8 cellular contexts compared by ENCODE assay signal in genomic region chr1:110106013-110106941, GRCh38. TPM values are rescaled to one million over a fixed set of nuclear protein-coding genes. Genes with fewer than 3 reads are reported as not detected.
DNase-seq lines count a peak whose midpoint lies in the region; ATAC-seq and TF ChIP-seq lines count a peak whose summit lies in the region.

No MANE protein-coding gene starts in this region.

- TF ChIP-seq CTCF in HCT116 (IDR thresholded peaks at IDR 0.05 in 2 of 3, conservative IDR thresholded peaks at IDR 0.05 in 1 of 3; ENCODE audit: borderline replicate concordance in 1 of 3, insufficient read depth in 1 of 3, low read depth in 2 of 3, low read length in 2 of 3) (peak; percentile 65 to 95 (median 94)), colonic mucosa (IDR thresholded peaks at IDR 0.05) (peak; percentile 94), liver (IDR thresholded peaks at IDR 0.05; ENCODE audit: low read depth, low read length, missing input control) (peak; percentile 92)

- POLR2A ChIA-PET in HCT116 (lab: Charles Lee), result interaction anchor here (0.9 kb wide), 1 partner anchor 72 kb away, joined by 3 read pairs; the partner anchor contains the start of gene STRIP1
- POLR2A ChIA-PET in activated CD4-positive, alpha-beta T cell treated with anti-CD3 and anti-CD28 coated beads for 36 hours (lab: Charles Lee), result no interaction called here

- H3K4me3 Mint-ChIP-seq in activated CD4-positive, alpha-beta T cell treated with anti-CD3 and anti-CD28 coated beads for 36 hours, result no peak overlapping the region

- 0 out of 2 replicates have a peak overlapping the region, but pooled peaks have one; percentile 6 for H3K4me2 ChIP-seq in HCT116 (ENCODE audit: low read length)

- intact Hi-C loops in HCT116 (cut with micrococcal nuclease) (loop anchor here (1.0 kb wide), 1 partner anchor 52 kb away; no protein-coding TSS in a partner anchor), colonic mucosa (cut with DNase I) (no loop called here)
- intact Hi-C loops in activated CD4-positive, alpha-beta T cell treated with anti-CD3 and anti-CD28 coated beads for 36 hours (cut with DNase I, micrococcal nuclease), result loop anchor here (1.0 kb wide), 3 partner anchors 18 to 77 kb away; no protein-coding TSS in a partner anchor

- H3K4me3 ChIP-seq in HCT116 (replicated peaks in 1 of 2; ENCODE audit: low read depth in 1 of 2, low read length in 2 of 2) (no peak overlapping the region), colonic mucosa (no peak overlapping the region), liver (ENCODE audit: low read depth in 1 of 3, low read length in 3 of 3) (no peak overlapping the region)

- H3K4me1 ChIP-seq in HCT116 (ENCODE audit: control insufficient read depth in 1 of 2, insufficient read depth in 2 of 2, low read length in 2 of 2) (peaks cover 0 to 4% of the 10 kb centered on the region in 2 experiments; a peak in 1 of 4 replicates), colonic mucosa (no peaks in the 10 kb centered on the region), liver (ENCODE audit: control insufficient read depth in 4 of 4, insufficient read depth in 4 of 4, low read length in 3 of 4) (no peaks in the 10 kb centered on the region)

- H3K9ac ChIP-seq in HCT116 (ENCODE audit: low read length) (peak overlapping the region; percentile 21; the same call in 1 of the 2 replicates), colonic mucosa (ENCODE audit: low read depth in 2 of 2, low read length in 2 of 2) (no peak overlapping the region), liver (ENCODE audit: low read depth in 1 of 2, low read length in 2 of 2) (no peak overlapping the region)

- no peaks in the 10 kb centered on the region for H3K36me3 Mint-ChIP-seq in activated CD4-positive, alpha-beta T cell treated with anti-CD3 and anti-CD28 coated beads for 36 hours (ENCODE audit: low read depth)

- ATAC-seq in HCT116 (peak; percentile 99), GM19397 (IDR thresholded peaks at IDR 0.05; ENCODE audit: unreplicated experiment) (no peak)
- ATAC-seq in activated CD4-positive, alpha-beta T cell treated with anti-CD3 and anti-CD28 coated beads for 36 hours, result peak; percentile 98

- H3K36me3 ChIP-seq in HCT116 (ENCODE audit: control insufficient read depth in 1 of 2, insufficient read depth in 2 of 2, low read length in 2 of 2) (no peaks in the 10 kb centered on the region), colonic mucosa (no peaks in the 10 kb centered on the region), liver (ENCODE audit: control insufficient read depth in 4 of 4, insufficient read depth in 3 of 4, low read depth in 1 of 4, low read length in 3 of 4) (no peaks in the 10 kb centered on the region)

- H2AFZ ChIP-seq in HCT116 (ENCODE audit: low read depth, low read length, poor library complexity, severe bottlenecking), result peak overlapping the region; percentile 13

- H3K27ac ChIP-seq in HCT116 (ENCODE audit: low read depth, low read length) (no peak overlapping the region), colonic mucosa (no peak overlapping the region), liver (ENCODE audit: low read depth in 1 of 2, low read length in 2 of 2) (no peak overlapping the region)

- H3K9me2 ChIP-seq in HCT116 (ENCODE audit: insufficient read depth), result no peaks in the 10 kb centered on the region

- RAD21 ChIA-PET in HCT116 (lab: Charles Lee; ENCODE audit: low non-redundant PET in 1 of 2, low total read pairs in 2 of 2, uncharacterized antibody in 2 of 2, unreplicated experiment in 2 of 2), result interaction anchor here in 1 of 2 experiments (0.9 kb wide), 1 partner anchor 18 kb away, joined by 4 read pairs; no protein-coding TSS in a partner anchor

- H3K9me3 Mint-ChIP-seq in activated CD4-positive, alpha-beta T cell treated with anti-CD3 and anti-CD28 coated beads for 36 hours (ENCODE audit: low read depth), result no peaks in the 10 kb centered on the region

- CTCF ChIA-PET in HCT116 (lab: Charles Lee), result interaction anchor here (0.6 to 6.9 kb wide), 12 partner anchors 10 to 467 kb away, joined by 3 to 57 read pairs (median 7); partner anchors contain the start of genes SLC6A17 and STRIP1
- CTCF ChIA-PET in activated CD4-positive, alpha-beta T cell treated with anti-CD3 and anti-CD28 coated beads for 36 hours (lab: Charles Lee), result interaction anchor here (0.7 to 13.6 kb wide), 21 partner anchors 9 to 242 kb away, joined by 3 to 191 read pairs (median 3); partner anchors contain the start of gene STRIP1

- H3K4me1 Mint-ChIP-seq in activated CD4-positive, alpha-beta T cell treated with anti-CD3 and anti-CD28 coated beads for 36 hours, result no peaks in the 10 kb centered on the region

- DNase-seq in D341Med (ENCODE audit: low spot score) (peak; percentile 85), HCT116 (ENCODE audit: low read depth, low spot score) (peak; percentile 35), NCI-H226 (peak; percentile 24), colonic mucosa (peak; percentile 62)
- peak; percentile 78 for DNase-seq in activated CD4-positive, alpha-beta T cell treated with anti-CD3 and anti-CD28 coated beads for 36 hours
- peak; percentile 25 to 35 (median 33) for DNase-seq in stimulated activated CD4-positive, alpha-beta T cell treated with anti-CD3 and anti-CD28 coated beads, TNF-alpha, amount 100 ng/mL, for 4 hours (ENCODE audit: low read depth in 3 of 3)

- no TSS peak for BruUV-seq in HCT116 (replicated peaks; lab: Mats Ljungman, UMichigan)

- H3K27ac Mint-ChIP-seq in activated CD4-positive, alpha-beta T cell treated with anti-CD3 and anti-CD28 coated beads for 36 hours, result no peak overlapping the region

- WGBS in liver, result 22% methylated on average over 8 of the region's 8 CpGs

- H3K9me3 ChIP-seq in HCT116 (ENCODE audit: control insufficient read depth in 1 of 2, insufficient read depth in 1 of 2, low read depth in 1 of 2, low read length in 2 of 2), result no peaks in the 10 kb centered on the region
- no peaks in the 10 kb centered on the region for H3K9me3 ChIP-seq in colonic mucosa
- no peaks in the 10 kb centered on the region for H3K9me3 ChIP-seq in liver (ENCODE audit: control insufficient read depth in 4 of 4, low read length in 3 of 4)

- H3K27me3 Mint-ChIP-seq in activated CD4-positive, alpha-beta T cell treated with anti-CD3 and anti-CD28 coated beads for 36 hours, result peaks cover 6% of the 10 kb centered on the region

- no peak for TF ChIP-seq POLR2A in HCT116 (IDR thresholded peaks at IDR 0.05; ENCODE audit: borderline replicate concordance, extremely low read depth, insufficient read depth, insufficient read length)

- H3K27me3 ChIP-seq in HCT116 (ENCODE audit: insufficient read depth, low read length) (peaks cover 3% of the 10 kb centered on the region; the same call in 1 of the 2 replicates), colonic mucosa (no peaks in the 10 kb centered on the region), liver (ENCODE audit: control insufficient read depth in 4 of 4, insufficient read depth in 4 of 4, low read length in 3 of 4) (no peaks in the 10 kb centered on the region)

- H3K79me2 ChIP-seq in HCT116 (ENCODE audit: insufficient read depth, low read length), result no peaks in the 10 kb centered on the region

- H4K20me1 ChIP-seq in HCT116 (ENCODE audit: insufficient read depth), result no peaks in the 10 kb centered on the region

- TF ChIP-seq RAD21 in HCT116 (IDR thresholded peaks at IDR 0.05; ENCODE audit: low read depth) (peak; percentile 86), liver (IDR thresholded peaks at IDR 0.05) (peak; percentile 93 to 95)

TF ChIP-seq in HCT116, 20 proteins besides CTCF, POLR2A, EP300 and RAD21 (continues in another document):
- no peak for TF ChIP-seq SIN3A (IDR thresholded peaks at IDR 0.05; ENCODE audit: low read depth)
- TF ChIP-seq ZFX (IDR thresholded peaks at IDR 0.05), result no peak
- no peak for TF ChIP-seq SP1 (IDR thresholded peaks at IDR 0.05; ENCODE audit: low read depth)
- no peak for TF ChIP-seq TCF7L2 (IDR thresholded peaks at IDR 0.05; ENCODE audit: borderline replicate concordance, extremely low read depth, insufficient read depth, insufficient read length)
- no peak for TF ChIP-seq EGR1 (IDR thresholded peaks at IDR 0.05; ENCODE audit: low read depth)
- TF ChIP-seq ZNF274 (IDR thresholded peaks at IDR 0.05; ENCODE audit: low read depth, low read length), result no peak

TF ChIP-seq in liver, 16 proteins besides CTCF, POLR2A, EP300 and RAD21:
- TF ChIP-seq NR2F2 (IDR thresholded peaks at IDR 0.05), result no peak

RNA-seq across cellular contexts. Expression of gene UBL4B, which starts 6.0 kb away (rescaled TPM):
- total RNA-seq in HCT116 (2021; ENCODE audit: unreplicated experiment), result 0.57 TPM
- polyA plus RNA-seq in HCT116 (2012), result 0.10 and 0.27 TPM in 2 replicates
- total RNA-seq in activated CD4-positive, alpha-beta T cell treated with anti-CD3 and anti-CD28 coated beads for 36 hours, result not detected
- not detected for total RNA-seq in colonic mucosa
- not detected for total RNA-seq in liver
- not detected for polyA plus RNA-seq in liver

RNA-seq across cellular contexts. Expression of gene ALX3, which starts 35.8 kb away (rescaled TPM):
- total RNA-seq in HCT116 (2021; ENCODE audit: unreplicated experiment) (not detected), colonic mucosa (not detected), liver (not detected)
- polyA plus RNA-seq in HCT116 (2012), result not detected in 2 replicates
- total RNA-seq in activated CD4-positive, alpha-beta T cell treated with anti-CD3 and anti-CD28 coated beads for 36 hours, result not detected
- not detected for polyA plus RNA-seq in liver

RNA-seq across cellular contexts. Expression of gene SLC6A17, which starts 44.0 kb away (rescaled TPM):
- 10.5 TPM for total RNA-seq in HCT116 (2021; ENCODE audit: unreplicated experiment)
- polyA plus RNA-seq in HCT116 (2012), result 9.6 and 11.0 TPM in 2 replicates
- total RNA-seq in activated CD4-positive, alpha-beta T cell treated with anti-CD3 and anti-CD28 coated beads for 36 hours, result under 1 TPM; 0.07 TPM
- total RNA-seq in colonic mucosa, result under 1 TPM in 1 of 2 donors, not detected in 1; 0.19 TPM
- total RNA-seq in liver, result not detected
- not detected for polyA plus RNA-seq in liver

Comparison
In these comparisons a context has a peak if more than half of its experiments do, and no peak if none do; other contexts are left out.
1. DNase-seq: peak in every context shown above with its lines; median percentile 85 in D341Med; 78 in activated CD4-positive, alpha-beta T cell treated with anti-CD3 and anti-CD28 coated beads for 36 hours; 62 in colonic mucosa; 35 in HCT116; 33 in stimulated activated CD4-positive, alpha-beta T cell treated with anti-CD3 and anti-CD28 coated beads, TNF-alpha, amount 100 ng/mL, for 4 hours; 24 in NCI-H226.